Comparison of ENCODE assay signal across 8 cellular contexts in the genomic region with DNA sequence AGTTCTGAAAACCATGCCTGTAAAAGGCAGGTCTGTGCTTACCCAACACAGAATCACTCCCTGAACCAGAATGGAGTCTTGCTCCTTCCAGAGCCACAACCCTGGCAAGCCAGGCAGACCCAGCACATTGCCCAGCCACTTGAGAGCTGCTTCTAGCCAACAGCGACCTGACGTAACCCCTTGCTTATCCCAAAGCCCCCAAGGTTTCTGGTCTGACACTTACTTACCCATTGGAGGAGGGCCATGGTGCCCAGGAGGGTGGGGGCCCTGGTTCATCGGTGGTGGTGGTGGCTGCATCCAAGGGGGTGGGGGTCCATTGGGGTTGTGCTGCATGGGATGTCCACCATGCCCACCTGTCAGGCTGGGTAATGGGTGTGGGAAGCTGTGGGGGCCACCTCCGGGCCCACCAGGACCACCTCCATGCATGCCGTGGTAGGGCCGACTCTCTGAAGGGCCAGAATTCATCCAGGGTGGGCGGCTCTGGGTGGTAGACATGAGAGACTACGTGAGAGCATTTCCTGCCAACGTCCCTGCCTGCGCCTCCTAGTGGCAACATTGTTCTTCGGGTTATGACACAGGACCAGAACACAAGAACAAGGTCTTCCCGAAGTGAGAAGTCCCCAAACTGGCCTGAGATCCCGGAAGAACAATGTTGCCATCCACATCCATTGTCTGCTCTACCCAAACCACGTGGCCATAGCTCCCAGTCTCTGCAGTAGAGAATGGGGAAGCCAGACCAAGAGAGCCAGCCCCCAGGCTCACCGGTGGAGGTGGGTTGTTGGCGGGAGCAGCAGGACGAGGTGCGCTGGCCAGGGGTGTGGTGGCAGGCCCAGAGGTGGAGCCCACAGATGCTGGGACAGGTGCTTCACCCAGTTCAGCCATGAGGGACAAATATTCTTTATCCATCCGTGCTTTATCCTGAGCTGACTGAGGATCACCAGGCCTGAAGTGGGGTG. TPM values are rescaled to one million over a fixed set of nuclear protein-coding genes. Genes with fewer than 3 reads are reported as not detected.
DNase-seq lines count a peak whose midpoint lies in the region; ATAC-seq and TF ChIP-seq lines count a peak whose summit lies in the region.

No MANE protein-coding gene starts in this region.

- H3K27ac ChIP-seq in fibroblast of lung (ENCODE audit: insufficient read depth, low read length) (no peak overlapping the region), osteoblast (ENCODE audit: low read depth, low read length) (no peak overlapping the region), tibial artery (peak overlapping the region; percentile 49 to 60)

- intact Hi-C loops in tibial artery (cut with DNase I; ENCODE audit: low total_unique reads): no loop called here

- peaks cover 49% of the 10 kb centered on the region for H3K36me3 ChIP-seq in fibroblast of lung (ENCODE audit: control insufficient read depth, insufficient read depth, low read length)
- H3K36me3 ChIP-seq in osteoblast (ENCODE audit: insufficient read depth, low read length): peaks cover 86% of the 10 kb centered on the region
- peaks cover 90 to 99% (median 95%) of the 10 kb centered on the region in 3 donors for H3K36me3 ChIP-seq in tibial artery

- no peak overlapping the region for H3K9ac ChIP-seq in fibroblast of lung (ENCODE audit: insufficient read depth, low read length)

- no peak overlapping the region for H3K4me2 ChIP-seq in fibroblast of lung (ENCODE audit: extremely low read depth, insufficient read depth, low read length)
- H3K4me2 ChIP-seq in osteoblast (ENCODE audit: insufficient read depth, low read length): no peak overlapping the region

- H3K27me3 ChIP-seq in fibroblast of lung (ENCODE audit: control insufficient read depth, insufficient read depth, low read length) (no peaks in the 10 kb centered on the region), osteoblast (ENCODE audit: insufficient read depth, low read length) (no peaks in the 10 kb centered on the region), tibial artery (no peaks in the 10 kb centered on the region)

- H3K4me1 ChIP-seq in fibroblast of lung (ENCODE audit: control insufficient read depth, extremely low read depth, insufficient read depth, low read length) (peaks cover 12% of the 10 kb centered on the region), osteoblast (ENCODE audit: insufficient read depth, low read length) (peaks cover 15% of the 10 kb centered on the region), tibial artery (peaks cover 0 to 52% (median 38%) of the 10 kb centered on the region in 4 donors)

- peak; percentile 63 to 66 for TF ChIP-seq CTCF in fibroblast of lung (conservative IDR thresholded peaks at IDR 0.05 in 1 of 2, IDR thresholded peaks at IDR 0.05 in 1 of 2; ENCODE audit: low read depth in 1 of 2, low read length in 2 of 2)
- TF ChIP-seq CTCF in osteoblast (IDR thresholded peaks at IDR 0.05; ENCODE audit: extremely low read depth, low read depth, low read length): peak; percentile 80
- TF ChIP-seq CTCF in tibial artery (IDR thresholded peaks at IDR 0.05): peak; percentile 68 to 73

- H3K4me3 ChIP-seq in fibroblast of lung (replicated peaks in 1 of 4; ENCODE audit: control extremely low read depth in 1 of 4, insufficient read depth in 1 of 4, low read depth in 3 of 4, low read length in 4 of 4): no peak overlapping the region
- H3K4me3 ChIP-seq in osteoblast (ENCODE audit: insufficient read depth, low read length): no peak overlapping the region
- no peak overlapping the region for H3K4me3 ChIP-seq in tibial artery

- no peak for ATAC-seq in HG03175 (IDR thresholded peaks at IDR 0.05; ENCODE audit: unreplicated experiment)

- peak; percentile 30 for DNase-seq in NCI-H748 (lab: John Stamatoyannopoulos, UW; ENCODE audit: unreplicated experiment)
- DNase-seq in NCI-H748 treated with DMSO at 0.1 percent for 48 hours (lab: John Stamatoyannopoulos, UW): no peak
- peak; percentile 36 to 58 for DNase-seq in NOMO-1 (lab: John Stamatoyannopoulos, UW; ENCODE audit: unreplicated experiment in 2 of 2)
- peak; percentile 86 for DNase-seq in activated T-cell treated with anti-CD3 and anti-CD28 coated beads for 1 hour (ENCODE audit: low read depth)
- DNase-seq in fibroblast of lung (ENCODE audit: low read depth in 2 of 2): peak; percentile 54
- peak; percentile 95 for DNase-seq in osteoblast (ENCODE audit: insufficient read length, low spot score, missing footprints)
- peak; percentile 71 to 76 for DNase-seq in tibial artery

- no peaks in the 10 kb centered on the region for H3K9me3 ChIP-seq in fibroblast of lung (ENCODE audit: control insufficient read depth, insufficient read depth, low read depth, low read length)
- H3K9me3 ChIP-seq in osteoblast (ENCODE audit: low read depth, low read length): no peaks in the 10 kb centered on the region
- H3K9me3 ChIP-seq in tibial artery: no peaks in the 10 kb centered on the region

- H4K20me1 ChIP-seq in fibroblast of lung (ENCODE audit: control insufficient read depth, extremely low read depth, insufficient read depth, low read length): no peaks in the 10 kb centered on the region
- H4K20me1 ChIP-seq in osteoblast (ENCODE audit: insufficient read depth, low read length): peaks cover 75% of the 10 kb centered on the region

- H2AFZ ChIP-seq in fibroblast of lung (ENCODE audit: low read length) (no peak overlapping the region), osteoblast (ENCODE audit: low read length) (no peak overlapping the region)

- peaks cover 23% of the 10 kb centered on the region for H3K79me2 ChIP-seq in fibroblast of lung (ENCODE audit: control insufficient read depth, insufficient read depth, low read length)
- H3K79me2 ChIP-seq in osteoblast (ENCODE audit: insufficient read depth, low read length): peaks cover 56% of the 10 kb centered on the region

RNA-seq across cellular contexts. Expression of gene PYGM, which starts 7.8 kb away (rescaled TPM):
- total RNA-seq in fibroblast of lung (0.26 and 0.50 TPM in 2 replicates), osteoblast (0.29 and 0.36 TPM in 2 replicates)
- 0.18 and 1.9 TPM in 2 replicates for polyA plus RNA-seq in fibroblast of lung
- polyA plus RNA-seq in fibroblast of lung (2012): 0.22 and 3.1 TPM in 2 replicates
- polyA minus RNA-seq in fibroblast of lung (ENCODE audit: low replicate concordance): 0.11 and 4.9 TPM in 2 replicates

RNA-seq across cellular contexts. Expression of gene SF1, which starts 10.7 kb away (rescaled TPM):
- total RNA-seq in fibroblast of lung (62.7 and 78.9 TPM in 2 replicates), osteoblast (114 and 130 TPM in 2 replicates)
- polyA plus RNA-seq in fibroblast of lung: 105 and 133 TPM in 2 replicates
- 147 and 153 TPM in 2 replicates for polyA plus RNA-seq in fibroblast of lung (2012)
- 73.2 and 89.6 TPM in 2 replicates for polyA minus RNA-seq in fibroblast of lung (ENCODE audit: low replicate concordance)

RNA-seq across cellular contexts. Expression of gene RASGRP2, which starts 23.7 kb away (rescaled TPM):
- total RNA-seq in fibroblast of lung (0.26 and 1.2 TPM in 2 replicates), osteoblast (0.29 TPM in 1 of 2 replicates, not detected in the other)
- 0.71 and 5.2 TPM in 2 replicates for polyA plus RNA-seq in fibroblast of lung
- polyA plus RNA-seq in fibroblast of lung (2012): 1.8 and 9.9 TPM in 2 replicates
- 0.22 and 8.6 TPM in 2 replicates for polyA minus RNA-seq in fibroblast of lung (ENCODE audit: low replicate concordance)

RNA-seq across cellular contexts. Expression of gene MAP4K2, which starts 35.4 kb away (rescaled TPM):
- total RNA-seq in fibroblast of lung: 4.9 and 9.2 TPM in 2 replicates
- polyA plus RNA-seq in fibroblast of lung: 6.4 and 9.2 TPM in 2 replicates
- 6.5 and 12.0 TPM in 2 replicates for polyA plus RNA-seq in fibroblast of lung (2012)
- 34.1 and 53.5 TPM in 2 replicates for polyA minus RNA-seq in fibroblast of lung (ENCODE audit: low replicate concordance)
- total RNA-seq in osteoblast: 6.2 and 9.8 TPM in 2 replicates

RNA-seq across cellular contexts. Expression of gene MEN1, which starts 42.7 kb away (rescaled TPM):
- total RNA-seq in fibroblast of lung (12.1 and 13.7 TPM in 2 replicates), osteoblast (12.3 and 13.3 TPM in 2 replicates)
- 8.9 and 14.2 TPM in 2 replicates for polyA plus RNA-seq in fibroblast of lung
- 15.3 and 28.8 TPM in 2 replicates for polyA plus RNA-seq in fibroblast of lung (2012)
- 32.7 and 60.9 TPM in 2 replicates for polyA minus RNA-seq in fibroblast of lung (ENCODE audit: low replicate concordance)

Comparison
In these comparisons a context has a peak if more than half of its experiments do, and no peak if none do; other contexts are left out.
1. H3K27ac ChIP-seq: peak in tibial artery (2 of 2); none in fibroblast of lung (single experiment) and osteoblast (single experiment).
2. Peak in every context shown above with its lines, with median percentiles within 50 percentile points of each other: CTCF ChIP-seq.